22 cellular contexts compared by ENCODE assay signal in genomic region chr5:115394531-115394930, GRCh38.
"Had no signal": no experiment of that assay in that cellular context is flagged by ENCODE, and none has a peak within 500 bp of the region (broad histone marks: within the 10 kb centered on the region; RNA-seq: fewer than 3 reads in every experiment).

No MANE protein-coding gene starts in this region.

- DNase-seq: activated B cell treated with CpG ODN at 0.5 μM for 24 hours; activated CD4-positive, alpha-beta T cell treated with anti-CD3 and anti-CD28 coated beads for 48 hours; activated CD4-positive, alpha-beta T cell treated with anti-CD3 and anti-CD28 coated beads, Interleukin-2, amount 50 U/mL, for 1 hour; activated CD4-positive, alpha-beta T cell treated with anti-CD3 and anti-CD28 coated beads, Interleukin-2, amount 50 U/mL, for 48 hours; activated CD8-positive, alpha-beta memory T cell treated with anti-CD3 and anti-CD28 coated beads for 24 hours; activated CD8-positive, alpha-beta T cell treated with anti-CD3 and anti-CD28 coated beads for 36 hours; activated effector memory CD4-positive, alpha-beta T cell treated with Interleukin-2 at 50 U/mL for 16 hours; activated gamma-delta T cell treated with Interleukin-2 at 50 U/mL for 16 hours; activated naive CD4-positive, alpha-beta T cell treated with anti-CD3 and anti-CD28 coated beads, Interleukin-2, amount 50 U/mL, for 16 hours; activated naive CD4-positive, alpha-beta T cell treated with Interleukin-2 at 50 U/mL for 16 hours; activated T-cell treated with anti-CD3 and anti-CD28 coated beads, Interleukin-2, amount 50 U/mL, for 4 hours; amniotic stem cell; anterior cingulate cortex; brain microvascular endothelial cell; dorsolateral prefrontal cortex; effector memory CD4-positive, alpha-beta T cell; endodermal cell; foreskin fibroblast; head of caudate nucleus; hippocampal formation; T1000; WERI-Rb-1 had no signal
